Comparison of ENCODE assay signal across 24 cellular contexts in the genomic region with DNA sequence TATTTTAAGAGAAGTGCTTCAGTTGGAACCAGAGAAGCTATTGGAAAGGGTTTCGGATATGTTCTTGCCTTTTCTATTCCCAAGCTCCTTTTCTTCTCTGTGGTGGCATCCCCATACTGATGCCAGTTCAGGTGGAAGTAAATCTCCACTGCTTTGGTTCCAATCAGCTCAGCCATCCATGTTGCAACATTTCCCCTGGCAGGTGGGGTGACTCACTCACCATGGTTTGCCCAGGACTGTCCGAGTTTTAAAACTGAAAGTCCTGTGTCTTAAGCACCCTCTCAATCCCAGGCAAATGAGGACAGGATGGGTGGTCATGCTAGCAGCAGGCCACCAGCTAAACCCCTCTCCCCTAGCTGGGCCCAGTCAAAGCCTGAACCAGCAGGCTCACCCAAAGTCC. TPM values are rescaled to one million over a fixed set of nuclear protein-coding genes. Genes with fewer than 3 reads are reported as not detected.
DNase-seq lines count a peak whose midpoint lies in the region; ATAC-seq, FAIRE-seq and TF ChIP-seq lines count a peak whose summit lies in the region.
"Had no signal": no experiment of that assay in that cellular context is flagged by ENCODE, and none has a peak within 500 bp of the region (broad histone marks: within the 10 kb centered on the region; RNA-seq: fewer than 3 reads in every experiment).

No MANE protein-coding gene starts in this region.

- no peak for FAIRE-seq in pancreas (lab: Jason Lieb, UNC)
- FAIRE-seq: A549, HTR-8/SVneo, RCC 7860 had no signal

- H3K27me3 Mint-ChIP-seq in stimulated activated memory B cell treated with anti-CD40 and anti-IgM and Interleukin-4, amounts not matched to agents 10 μg/mL and 1 μg/mL and 100 μg/mL, for 72 hours = no peaks in the 10 kb centered on the region
- H3K27me3 Mint-ChIP-seq in stimulated activated naive B cell treated with anti-CD40 and anti-IgM and Interleukin-4, amounts not matched to agents 10 μg/mL and 1 μg/mL and 100 μg/mL, for 72 hours = peaks cover 5 to 27% of the 10 kb centered on the region in 2 donors
- H3K27me3 Mint-ChIP-seq: CD4-positive, alpha-beta T cell; IgD-negative memory B cell had no signal

- H3K9me3 ChIP-seq in adrenal gland (replicated peaks in 1 of 3) (no peaks in the 10 kb centered on the region), gastroesophageal sphincter (no peaks in the 10 kb centered on the region), pancreas (no peaks in the 10 kb centered on the region)
- H3K9me3 ChIP-seq: A549 had no signal

- H3K4me3 ChIP-seq in adrenal gland (no peak overlapping the region), gastroesophageal sphincter (no peak overlapping the region), pancreas (no peak overlapping the region)
- H3K4me3 ChIP-seq: A549, SK-N-MC had no signal

- peak; percentile 17 for DNase-seq in M059J (ENCODE audit: low read depth)
- DNase-seq in adrenal gland = peak in 4 of 7 donors; percentile 14 to 32 (median 26)
- no peak for DNase-seq in pancreas
- no peak for DNase-seq in NCI-H187 (lab: John Stamatoyannopoulos, UW)
- DNase-seq in stimulated activated naive B cell treated with anti-CD40 and anti-IgM and Interleukin-4, amounts not matched to agents 10 μg/mL and 1 μg/mL and 100 μg/mL, for 72 hours = no peak
- DNase-seq: Calu3; CD4-positive, alpha-beta T cell; DMS79; H7; Kasumi-1; NCI-H1105; NCI-H2081 treated with DMSO at 0.1 percent for 48 hours; NCI-H446 treated with DMSO at 0.1 percent for 48 hours; NCI-H69; SHP77 had no signal

- H3K9me3 Mint-ChIP-seq in stimulated activated memory B cell treated with anti-CD40 and anti-IgM and Interleukin-4, amounts not matched to agents 10 μg/mL and 1 μg/mL and 100 μg/mL, for 72 hours = no peaks in the 10 kb centered on the region
- H3K9me3 Mint-ChIP-seq in stimulated activated naive B cell treated with anti-CD40 and anti-IgM and Interleukin-4, amounts not matched to agents 10 μg/mL and 1 μg/mL and 100 μg/mL, for 72 hours = peaks cover 0 to 5% of the 10 kb centered on the region in 2 donors
- H3K9me3 Mint-ChIP-seq: CD4-positive, alpha-beta T cell; IgD-negative memory B cell had no signal

- H3K27me3 ChIP-seq in adrenal gland (no peaks in the 10 kb centered on the region), gastroesophageal sphincter (no peaks in the 10 kb centered on the region), pancreas (no peaks in the 10 kb centered on the region)

- H3K4me3 Mint-ChIP-seq in stimulated activated memory B cell treated with anti-CD40 and anti-IgM and Interleukin-4, amounts not matched to agents 10 μg/mL and 1 μg/mL and 100 μg/mL, for 72 hours = no peak overlapping the region
- no peak overlapping the region for H3K4me3 Mint-ChIP-seq in stimulated activated naive B cell treated with anti-CD40 and anti-IgM and Interleukin-4, amounts not matched to agents 10 μg/mL and 1 μg/mL and 100 μg/mL, for 72 hours
- H3K4me3 Mint-ChIP-seq: CD4-positive, alpha-beta T cell; IgD-negative memory B cell had no signal

- H3K36me3 Mint-ChIP-seq in stimulated activated memory B cell treated with anti-CD40 and anti-IgM and Interleukin-4, amounts not matched to agents 10 μg/mL and 1 μg/mL and 100 μg/mL, for 72 hours = no peaks in the 10 kb centered on the region
- H3K36me3 Mint-ChIP-seq in stimulated activated naive B cell treated with anti-CD40 and anti-IgM and Interleukin-4, amounts not matched to agents 10 μg/mL and 1 μg/mL and 100 μg/mL, for 72 hours = no peaks in the 10 kb centered on the region
- H3K36me3 Mint-ChIP-seq: IgD-negative memory B cell had no signal

- H3K4me1 ChIP-seq in adrenal gland (replicated peaks in 1 of 2) (peaks cover 0 to 14% of the 10 kb centered on the region in 2 donors), gastroesophageal sphincter (peaks cover 0 to 48% (median 0%) of the 10 kb centered on the region in 3 donors), pancreas (no peaks in the 10 kb centered on the region)
- H3K4me1 ChIP-seq: A549 had no signal

- TF ChIP-seq EP300 in gastroesophageal sphincter (IDR thresholded peaks at IDR 0.05) = no peak

- 63 to 71% (median 66%) methylated on average over 2 of the region's 2 CpGs for WGBS in adrenal gland, 4 donors
- WGBS in gastroesophageal sphincter (ENCODE audit: low coverage in 1 of 2), 2 donors = 20% methylated on average over 1 of the region's 2 CpGs; no CpG with 5 or more reads in 1 of the 2 donors
- 65 to 74% methylated on average over 2 of the region's 2 CpGs for WGBS in pancreas, 2 donors

- TF ChIP-seq CTCF in adrenal gland (IDR thresholded peaks at IDR 0.05) (no peak), gastroesophageal sphincter (IDR thresholded peaks at IDR 0.05) (no peak), pancreas (IDR thresholded peaks at IDR 0.05) (no peak)

- H3K36me3 ChIP-seq in adrenal gland (replicated peaks in 1 of 2) (no peaks in the 10 kb centered on the region), gastroesophageal sphincter (no peaks in the 10 kb centered on the region), pancreas (no peaks in the 10 kb centered on the region)

- no peaks in the 10 kb centered on the region for H3K4me1 Mint-ChIP-seq in stimulated activated memory B cell treated with anti-CD40 and anti-IgM and Interleukin-4, amounts not matched to agents 10 μg/mL and 1 μg/mL and 100 μg/mL, for 72 hours
- no peaks in the 10 kb centered on the region for H3K4me1 Mint-ChIP-seq in stimulated activated naive B cell treated with anti-CD40 and anti-IgM and Interleukin-4, amounts not matched to agents 10 μg/mL and 1 μg/mL and 100 μg/mL, for 72 hours
- H3K4me1 Mint-ChIP-seq: IgD-negative memory B cell had no signal

- H3K27ac ChIP-seq in adrenal gland = peak overlapping the region in 1 of 5 donors; percentile 45
- no peak overlapping the region for H3K27ac ChIP-seq in gastroesophageal sphincter
- H3K27ac ChIP-seq in pancreas = no peak overlapping the region
- H3K27ac ChIP-seq: A549, HL-60, SK-N-MC had no signal

- no peak overlapping the region for H3K27ac Mint-ChIP-seq in stimulated activated memory B cell treated with anti-CD40 and anti-IgM and Interleukin-4, amounts not matched to agents 10 μg/mL and 1 μg/mL and 100 μg/mL, for 72 hours
- H3K27ac Mint-ChIP-seq in stimulated activated naive B cell treated with anti-CD40 and anti-IgM and Interleukin-4, amounts not matched to agents 10 μg/mL and 1 μg/mL and 100 μg/mL, for 72 hours = no peak overlapping the region
- H3K27ac Mint-ChIP-seq: CD4-positive, alpha-beta T cell; IgD-negative memory B cell had no signal

- TF ChIP-seq POLR2A in adrenal gland (IDR thresholded peaks at IDR 0.05) (no peak), gastroesophageal sphincter (IDR thresholded peaks at IDR 0.05) (no peak)

- peak; percentile 48 for ATAC-seq in gastroesophageal sphincter
- peak in 3 of 4 donors; percentile 29 to 71 (median 38) for ATAC-seq in pancreas
- ATAC-seq in stimulated activated memory B cell treated with anti-CD40 and anti-IgM and Interleukin-4, amounts not matched to agents 10 μg/mL and 1 μg/mL and 100 μg/mL, for 72 hours = no peak
- ATAC-seq in GM18907 (IDR thresholded peaks at IDR 0.05; ENCODE audit: unreplicated experiment) = no peak
- ATAC-seq in stimulated activated naive B cell treated with anti-CD40 and anti-IgM and Interleukin-4, amounts not matched to agents 10 μg/mL and 1 μg/mL and 100 μg/mL, for 72 hours (replicated peaks) = no peak
- ATAC-seq: A549 had no signal

- intact Hi-C loops in adrenal gland (cut with DNase I) = no loop called here
- intact Hi-C loops in pancreas (cut with DNase I) = no loop called here

RNA-seq across cellular contexts. Expression of gene RAI2, which starts 15.1 kb away (rescaled TPM):
- total RNA-seq in M059J (2014; rRNA removed; shearing (Covaris generic)) = not detected in 2 replicates
- total RNA-seq in adrenal gland (10 to 100 TPM in 7 of 8 donors, 1 to 10 TPM in 1; 5.2 to 21.3 (median 15.0) TPM), gastroesophageal sphincter (10 to 100 TPM; 21.7 to 35.4 (median 26.8) TPM), pancreas (10 to 100 TPM in 1 of 6 donors, 1 to 10 TPM in 5; 5.2 to 11.8 (median 6.1) TPM)
- polyA plus RNA-seq in adrenal gland (10 to 100 TPM; 13.3 to 26.9 (median 17.8) TPM), pancreas (10 to 100 TPM in 1 of 2 donors, 1 to 10 TPM in 1; 8.1 to 14.7 TPM)
- polyA plus RNA-seq: A549, IgD-negative memory B cell had no signal

Comparison
In these comparisons a context has a peak if more than half of its experiments do, and no peak if none do; other contexts are left out.
1. DNase-seq: peak in M059J (single experiment) and adrenal gland (4 of 7); none in pancreas (0 of 6), NCI-H187 (0 of 2) and stimulated activated naive B cell treated with anti-CD40 and anti-IgM and Interleukin-4, amounts not matched to agents 10 μg/mL and 1 μg/mL and 100 μg/mL, for 72 hours (single experiment).
2. ATAC-seq: peak in gastroesophageal sphincter (single experiment) and pancreas (3 of 4); none in stimulated activated memory B cell treated with anti-CD40 and anti-IgM and Interleukin-4, amounts not matched to agents 10 μg/mL and 1 μg/mL and 100 μg/mL, for 72 hours (single experiment), GM18907 (single experiment) and stimulated activated naive B cell treated with anti-CD40 and anti-IgM and Interleukin-4, amounts not matched to agents 10 μg/mL and 1 μg/mL and 100 μg/mL, for 72 hours (0 of 2).